9 cellular contexts compared by ENCODE assay signal in genomic region chr3:71360170-71360569, GRCh38.
DNase-seq lines count a peak whose midpoint lies in the region; ATAC-seq and TF ChIP-seq lines count a peak whose summit lies in the region.
"Had no signal": no experiment of that assay in that cellular context is flagged by ENCODE, and none has a peak within 500 bp of the region (broad histone marks: within the 10 kb centered on the region; RNA-seq: fewer than 3 reads in every experiment).

No MANE protein-coding gene starts in this region.

- TF ChIP-seq CTCF in Peyer's patch (IDR thresholded peaks at IDR 0.05) = no peak

- no peaks in the 10 kb centered on the region for H3K36me3 ChIP-seq in Peyer's patch

- H3K27me3 ChIP-seq in Peyer's patch = no peaks in the 10 kb centered on the region

- ATAC-seq in GM18867 (IDR thresholded peaks at IDR 0.05; ENCODE audit: unreplicated experiment) (peak; percentile 26), GM21528 (IDR thresholded peaks at IDR 0.05; ENCODE audit: low FRiP score, unreplicated experiment) (peak; percentile 59), HG03354 (IDR thresholded peaks at IDR 0.05; ENCODE audit: poor library complexity, severe bottlenecking, unreplicated experiment) (peak; percentile 42)
- ATAC-seq: psoas muscle had no signal

- peaks cover 0 to 21% (median 6%) of the 10 kb centered on the region in 4 donors for H3K4me1 ChIP-seq in Peyer's patch
- H3K4me1 ChIP-seq: psoas muscle had no signal

- H3K4me3 ChIP-seq in Peyer's patch = peak overlapping the region in 1 of 4 donors; percentile 9
- H3K4me3 ChIP-seq: psoas muscle had no signal

- H3K9me3 ChIP-seq in Peyer's patch = no peaks in the 10 kb centered on the region
- H3K9me3 ChIP-seq: psoas muscle had no signal

- DNase-seq in glomerular visceral epithelial cell (ENCODE audit: extremely low spot score) (peak; percentile 50), activated gamma-delta T cell treated with Interleukin-2 at 50 U/mL for 16 hours (no peak), Peyer's patch (no peak), activated gamma-delta T cell (lab: John Stamatoyannopoulos, UW) (no peak), GM19238 (ENCODE audit: insufficient read length, low spot score) (no peak)
- DNase-seq: psoas muscle had no signal

- H3K27ac ChIP-seq in Peyer's patch = peak overlapping the region in 2 of 4 donors; percentile 1 to 69
- H3K27ac ChIP-seq: psoas muscle had no signal

- TF ChIP-seq POLR2A in Peyer's patch (IDR thresholded peaks at IDR 0.05) = no peak
